In the genomic region with DNA sequence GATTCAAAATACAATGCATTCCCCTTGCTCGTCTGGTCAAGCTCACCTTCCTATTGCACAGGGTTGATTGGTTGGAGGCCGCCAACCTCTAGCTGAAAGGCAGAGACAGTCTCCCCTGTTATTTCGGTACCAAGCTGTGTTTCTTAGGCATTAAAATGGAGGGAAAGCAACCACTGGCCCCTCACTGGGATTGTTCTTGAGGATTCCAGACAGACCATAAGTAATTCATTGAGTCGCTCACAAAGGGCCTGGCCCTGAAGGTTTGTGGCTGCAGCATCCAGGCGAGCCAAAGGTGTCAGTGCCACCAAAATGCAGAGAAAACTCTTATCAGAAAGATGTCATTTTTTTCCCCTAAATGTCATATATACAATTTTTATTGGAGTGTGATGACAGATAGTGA, we compare ENCODE assay signal across 17 cellular contexts.
"Had no signal": no experiment of that assay in that cellular context is flagged by ENCODE, and none has a peak within 500 bp of the region (broad histone marks: within the 10 kb centered on the region; RNA-seq: fewer than 3 reads in every experiment).

No MANE protein-coding gene starts in this region.

- H3K9me3 Mint-ChIP-seq: activated T-cell treated with anti-CD3 and anti-CD28 coated beads, Interleukin-2, amount 50 U/mL, for 24 hours; nephron; stimulated activated naive CD8-positive, alpha-beta T cell treated with anti-CD3 and anti-CD28 coated beads, Interleukin-15, amount 100 ng/mL, for 72 hours; type B pancreatic cell had no signal

- H3K27ac Mint-ChIP-seq: activated CD8-positive, alpha-beta memory T cell treated with anti-CD3 and anti-CD28 coated beads, Interleukin-2, amount 10 ng/mL, durations not matched to agents 7 days and 5 days; activated naive CD8-positive, alpha-beta T cell; activated T-cell treated with anti-CD3 and anti-CD28 coated beads, Interleukin-2, amount 50 U/mL, for 24 hours; stimulated activated naive CD8-positive, alpha-beta T cell treated with anti-CD3 and anti-CD28 coated beads, Interleukin-15, amount 100 ng/mL, for 72 hours; type B pancreatic cell had no signal

- FAIRE-seq: endothelial cell of umbilical vein had no signal

- H3K4me1 ChIP-seq: colonic mucosa, esophagus squamous epithelium, psoas muscle, right lobe of liver had no signal

- DNase-seq: activated CD4-positive, CD25-positive, alpha-beta regulatory T cell; activated CD8-positive, alpha-beta memory T cell treated with anti-CD3 and anti-CD28 coated beads, Interleukin-2, amount 10 ng/mL, durations not matched to agents 7 days and 5 days; activated effector memory CD4-positive, alpha-beta T cell treated with anti-CD3 and anti-CD28 coated beads, Interleukin-2, amount 50 U/mL, for 16 hours; activated T-cell treated with anti-CD3 and anti-CD28 coated beads, Interleukin-2, amount 50 U/mL, for 24 hours; amniotic stem cell; colonic mucosa; esophagus squamous epithelium; hypothalamus; mesenchymal stem cell; psoas muscle; right lobe of liver; stimulated activated naive CD8-positive, alpha-beta T cell treated with anti-CD3 and anti-CD28 coated beads, Interleukin-15, amount 100 ng/mL, for 72 hours had no signal

- H3K4me3 Mint-ChIP-seq: nephron; stimulated activated naive CD8-positive, alpha-beta T cell treated with anti-CD3 and anti-CD28 coated beads, Interleukin-15, amount 100 ng/mL, for 72 hours; type B pancreatic cell had no signal

- H3K27me3 ChIP-seq: colonic mucosa, right lobe of liver had no signal

- H3K27ac ChIP-seq: colonic mucosa, esophagus squamous epithelium, psoas muscle, right lobe of liver had no signal

- ATAC-seq: psoas muscle; SK-N-SH treated with all-trans-retinoic acid at 6 μM for 48 hours; stimulated activated naive CD8-positive, alpha-beta T cell treated with anti-CD3 and anti-CD28 coated beads, Interleukin-15, amount 100 ng/mL, for 72 hours had no signal

- H3K27me3 Mint-ChIP-seq: activated naive CD8-positive, alpha-beta T cell; activated T-cell treated with anti-CD3 and anti-CD28 coated beads, Interleukin-2, amount 50 U/mL, for 24 hours had no signal

- H3K4me3 ChIP-seq: colonic mucosa, esophagus squamous epithelium, psoas muscle, right lobe of liver had no signal

- H3K36me3 Mint-ChIP-seq: activated CD8-positive, alpha-beta memory T cell treated with anti-CD3 and anti-CD28 coated beads, Interleukin-2, amount 10 ng/mL, durations not matched to agents 7 days and 5 days; activated naive CD8-positive, alpha-beta T cell; type B pancreatic cell had no signal

- H3K9me3 ChIP-seq: colonic mucosa, esophagus squamous epithelium, psoas muscle, right lobe of liver had no signal

- H3K36me3 ChIP-seq: colonic mucosa, esophagus squamous epithelium, right lobe of liver had no signal
